Comparison of ENCODE assay signal across 1 cellular context in the genomic region with DNA sequence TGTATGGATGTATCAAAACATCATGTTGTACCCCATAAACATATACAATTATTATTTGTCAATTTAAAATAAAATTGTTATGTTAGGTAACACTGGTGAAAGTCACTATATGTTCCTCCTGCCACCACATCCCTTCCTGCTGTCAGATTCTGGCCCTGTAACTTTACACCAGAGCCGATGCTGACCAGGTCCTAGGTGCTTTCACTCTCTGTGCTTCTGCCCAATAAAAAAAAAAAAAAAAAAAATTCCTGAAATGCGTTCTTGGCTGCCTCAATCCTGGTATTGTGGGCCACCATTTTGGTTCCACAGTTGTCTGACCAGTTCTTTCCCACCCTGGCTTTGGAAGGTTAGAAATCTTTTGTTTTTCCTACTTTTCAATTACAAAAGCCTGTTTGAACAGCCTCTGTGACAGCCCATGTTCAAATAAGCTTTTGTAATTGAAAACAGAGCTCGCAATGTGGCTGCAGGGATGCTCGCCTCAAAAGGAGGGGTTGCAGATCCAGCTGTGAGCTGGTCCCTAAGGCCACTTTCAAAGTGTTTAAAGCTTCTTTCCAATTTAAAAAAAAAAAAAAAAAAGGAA.
TF ChIP-seq lines count a peak whose summit lies in the region.

No MANE protein-coding gene starts in this region.

TF ChIP-seq in H1, 55 proteins besides CTCF, POLR2A, EP300 and RAD21 (continued from another document):
- TF ChIP-seq, protein P1, sequence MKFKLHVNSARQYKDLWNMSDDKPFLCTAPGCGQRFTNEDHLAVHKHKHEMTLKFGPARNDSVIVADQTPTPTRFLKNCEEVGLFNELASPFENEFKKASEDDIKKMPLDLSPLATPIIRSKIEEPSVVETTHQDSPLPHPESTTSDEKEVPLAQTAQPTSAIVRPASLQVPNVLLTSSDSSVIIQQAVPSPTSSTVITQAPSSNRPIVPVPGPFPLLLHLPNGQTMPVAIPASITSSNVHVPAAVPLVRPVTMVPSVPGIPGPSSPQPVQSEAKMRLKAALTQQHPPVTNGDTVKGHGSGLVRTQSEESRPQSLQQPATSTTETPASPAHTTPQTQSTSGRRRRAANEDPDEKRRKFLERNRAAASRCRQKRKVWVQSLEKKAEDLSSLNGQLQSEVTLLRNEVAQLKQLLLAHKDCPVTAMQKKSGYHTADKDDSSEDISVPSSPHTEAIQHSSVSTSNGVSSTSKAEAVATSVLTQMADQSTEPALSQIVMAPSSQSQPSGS (IDR thresholded peaks at IDR 0.05; ENCODE audit: low read length), result peak; percentile 56; the same call in 1 of the 2 replicates
- TF ChIP-seq, protein P2, sequence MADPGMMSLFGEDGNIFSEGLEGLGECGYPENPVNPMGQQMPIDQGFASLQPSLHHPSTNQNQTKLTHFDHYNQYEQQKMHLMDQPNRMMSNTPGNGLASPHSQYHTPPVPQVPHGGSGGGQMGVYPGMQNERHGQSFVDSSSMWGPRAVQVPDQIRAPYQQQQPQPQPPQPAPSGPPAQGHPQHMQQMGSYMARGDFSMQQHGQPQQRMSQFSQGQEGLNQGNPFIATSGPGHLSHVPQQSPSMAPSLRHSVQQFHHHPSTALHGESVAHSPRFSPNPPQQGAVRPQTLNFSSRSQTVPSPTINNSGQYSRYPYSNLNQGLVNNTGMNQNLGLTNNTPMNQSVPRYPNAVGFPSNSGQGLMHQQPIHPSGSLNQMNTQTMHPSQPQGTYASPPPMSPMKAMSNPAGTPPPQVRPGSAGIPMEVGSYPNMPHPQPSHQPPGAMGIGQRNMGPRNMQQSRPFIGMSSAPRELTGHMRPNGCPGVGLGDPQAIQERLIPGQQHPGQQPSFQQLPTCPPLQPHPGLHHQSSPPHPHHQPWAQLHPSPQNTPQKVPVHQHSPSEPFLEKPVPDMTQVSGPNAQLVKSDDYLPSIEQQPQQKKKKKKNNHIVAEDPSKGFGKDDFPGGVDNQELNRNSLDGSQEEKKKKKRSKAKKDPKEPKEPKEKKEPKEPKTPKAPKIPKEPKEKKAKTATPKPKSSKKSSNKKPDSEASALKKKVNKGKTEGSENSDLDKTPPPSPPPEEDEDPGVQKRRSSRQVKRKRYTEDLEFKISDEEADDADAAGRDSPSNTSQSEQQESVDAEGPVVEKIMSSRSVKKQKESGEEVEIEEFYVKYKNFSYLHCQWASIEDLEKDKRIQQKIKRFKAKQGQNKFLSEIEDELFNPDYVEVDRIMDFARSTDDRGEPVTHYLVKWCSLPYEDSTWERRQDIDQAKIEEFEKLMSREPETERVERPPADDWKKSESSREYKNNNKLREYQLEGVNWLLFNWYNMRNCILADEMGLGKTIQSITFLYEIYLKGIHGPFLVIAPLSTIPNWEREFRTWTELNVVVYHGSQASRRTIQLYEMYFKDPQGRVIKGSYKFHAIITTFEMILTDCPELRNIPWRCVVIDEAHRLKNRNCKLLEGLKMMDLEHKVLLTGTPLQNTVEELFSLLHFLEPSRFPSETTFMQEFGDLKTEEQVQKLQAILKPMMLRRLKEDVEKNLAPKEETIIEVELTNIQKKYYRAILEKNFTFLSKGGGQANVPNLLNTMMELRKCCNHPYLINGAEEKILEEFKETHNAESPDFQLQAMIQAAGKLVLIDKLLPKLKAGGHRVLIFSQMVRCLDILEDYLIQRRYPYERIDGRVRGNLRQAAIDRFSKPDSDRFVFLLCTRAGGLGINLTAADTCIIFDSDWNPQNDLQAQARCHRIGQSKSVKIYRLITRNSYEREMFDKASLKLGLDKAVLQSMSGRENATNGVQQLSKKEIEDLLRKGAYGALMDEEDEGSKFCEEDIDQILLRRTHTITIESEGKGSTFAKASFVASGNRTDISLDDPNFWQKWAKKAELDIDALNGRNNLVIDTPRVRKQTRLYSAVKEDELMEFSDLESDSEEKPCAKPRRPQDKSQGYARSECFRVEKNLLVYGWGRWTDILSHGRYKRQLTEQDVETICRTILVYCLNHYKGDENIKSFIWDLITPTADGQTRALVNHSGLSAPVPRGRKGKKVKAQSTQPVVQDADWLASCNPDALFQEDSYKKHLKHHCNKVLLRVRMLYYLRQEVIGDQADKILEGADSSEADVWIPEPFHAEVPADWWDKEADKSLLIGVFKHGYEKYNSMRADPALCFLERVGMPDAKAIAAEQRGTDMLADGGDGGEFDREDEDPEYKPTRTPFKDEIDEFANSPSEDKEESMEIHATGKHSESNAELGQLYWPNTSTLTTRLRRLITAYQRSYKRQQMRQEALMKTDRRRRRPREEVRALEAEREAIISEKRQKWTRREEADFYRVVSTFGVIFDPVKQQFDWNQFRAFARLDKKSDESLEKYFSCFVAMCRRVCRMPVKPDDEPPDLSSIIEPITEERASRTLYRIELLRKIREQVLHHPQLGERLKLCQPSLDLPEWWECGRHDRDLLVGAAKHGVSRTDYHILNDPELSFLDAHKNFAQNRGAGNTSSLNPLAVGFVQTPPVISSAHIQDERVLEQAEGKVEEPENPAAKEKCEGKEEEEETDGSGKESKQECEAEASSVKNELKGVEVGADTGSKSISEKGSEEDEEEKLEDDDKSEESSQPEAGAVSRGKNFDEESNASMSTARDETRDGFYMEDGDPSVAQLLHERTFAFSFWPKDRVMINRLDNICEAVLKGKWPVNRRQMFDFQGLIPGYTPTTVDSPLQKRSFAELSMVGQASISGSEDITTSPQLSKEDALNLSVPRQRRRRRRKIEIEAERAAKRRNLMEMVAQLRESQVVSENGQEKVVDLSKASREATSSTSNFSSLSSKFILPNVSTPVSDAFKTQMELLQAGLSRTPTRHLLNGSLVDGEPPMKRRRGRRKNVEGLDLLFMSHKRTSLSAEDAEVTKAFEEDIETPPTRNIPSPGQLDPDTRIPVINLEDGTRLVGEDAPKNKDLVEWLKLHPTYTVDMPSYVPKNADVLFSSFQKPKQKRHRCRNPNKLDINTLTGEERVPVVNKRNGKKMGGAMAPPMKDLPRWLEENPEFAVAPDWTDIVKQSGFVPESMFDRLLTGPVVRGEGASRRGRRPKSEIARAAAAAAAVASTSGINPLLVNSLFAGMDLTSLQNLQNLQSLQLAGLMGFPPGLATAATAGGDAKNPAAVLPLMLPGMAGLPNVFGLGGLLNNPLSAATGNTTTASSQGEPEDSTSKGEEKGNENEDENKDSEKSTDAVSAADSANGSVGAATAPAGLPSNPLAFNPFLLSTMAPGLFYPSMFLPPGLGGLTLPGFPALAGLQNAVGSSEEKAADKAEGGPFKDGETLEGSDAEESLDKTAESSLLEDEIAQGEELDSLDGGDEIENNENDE (IDR thresholded peaks at IDR 0.05; ENCODE audit: insufficient replicate concordance, low read length), result peak; percentile 78
- TF ChIP-seq TEAD4 (IDR thresholded peaks at IDR 0.05; ENCODE audit: low read depth, low read length) (no peak; the same call in 1 of the 2 replicates), YY1 (IDR thresholded peaks at IDR 0.05; ENCODE audit: low read depth, low read length) (peak; percentile 93), GTF2F1 (IDR thresholded peaks at IDR 0.05; ENCODE audit: borderline replicate concordance, low read depth, low read length) (no peak), CHD1 (IDR thresholded peaks at IDR 0.05; ENCODE audit: low read depth, low read length) (no peak), SIN3A (conservative IDR thresholded peaks at IDR 0.05 in 1 of 2, IDR thresholded peaks at IDR 0.05 in 1 of 2; ENCODE audit: low read depth in 1 of 2, low read length in 2 of 2) (0 out of 4 replicates have a peak, but pooled peaks of 1 of the 2 experiments have one; percentile 32), SP2 (IDR thresholded peaks at IDR 0.05; ENCODE audit: low read length) (no peak), TCF12 (IDR thresholded peaks at IDR 0.05; ENCODE audit: low read depth, low read length) (0 out of 2 replicates have a peak, but pooled peaks have one; percentile 5), CTBP2 (IDR thresholded peaks at IDR 0.05; ENCODE audit: borderline replicate concordance, insufficient read depth, insufficient read length, low read length) (no peak)
TF ChIP-seq in H1: peak in this region for 7.
